ENCODE assay signal across 6 cellular contexts in genomic region chr7:86091369-86091768, GRCh38.
"Had no signal": no experiment of that assay in that cellular context is flagged by ENCODE, and none has a peak within 500 bp of the region (broad histone marks: within the 10 kb centered on the region; RNA-seq: fewer than 3 reads in every experiment).

No MANE protein-coding gene starts in this region.

- H3K27ac ChIP-seq: HL-60, KMS-11 had no signal

- FAIRE-seq: HTR-8/SVneo had no signal

- H3K4me2 ChIP-seq: KMS-11 had no signal

- DNase-seq: IMR-90, KBM-7, KG1 had no signal

- H3K9ac ChIP-seq: KMS-11 had no signal
